In genomic region chr3:112090899-112091586, GRCh38 we compare ENCODE assay signal across 16 cellular contexts. TPM values are rescaled to one million over a fixed set of nuclear protein-coding genes. Genes with fewer than 3 reads are reported as not detected.
DNase-seq lines count a peak whose midpoint lies in the region; ATAC-seq, FAIRE-seq and TF ChIP-seq lines count a peak whose summit lies in the region.
"Had no signal": no experiment of that assay in that cellular context is flagged by ENCODE, and none has a peak within 500 bp of the region (broad histone marks: within the 10 kb centered on the region; RNA-seq: fewer than 3 reads in every experiment).

No MANE protein-coding gene starts in this region.

- H3K9me3 ChIP-seq in pancreas = no peaks in the 10 kb centered on the region
- H3K9me3 ChIP-seq: vagina had no signal

- intact Hi-C loops in pancreas (cut with DNase I) = no loop called here

- DNase-seq in NCI-H510A treated with DMSO at 0.1 percent for 48 hours (lab: John Stamatoyannopoulos, UW) (peak; percentile 62), NCI-H510A (lab: John Stamatoyannopoulos, UW) (no peak), HuH-7.5 (ENCODE audit: low spot score) (peak; percentile 38), WTC11 (ENCODE audit: low spot score) (no peak), pancreas (peak in 4 of 6 donors; percentile 31 to 61 (median 46)), nucleus accumbens (lab: John Stamatoyannopoulos, UW) (no peak), GM20000 (ENCODE audit: low spot score) (no peak)
- no peak for DNase-seq in effector CD4-positive, alpha-beta T cell
- DNase-seq: activated effector memory CD4-positive, alpha-beta T cell treated with anti-CD3 and anti-CD28 coated beads, Interleukin-2, amount 50 U/mL, for 16 hours; DND-41; endodermal cell; Karpas-422; kidney glomerular epithelial cell; stimulated activated CD4-positive, alpha-beta T cell treated with anti-CD3 and anti-CD28 coated beads, Interleukin-12 subunit alpha, Interleukin-12 subunit beta, amount 100 ng/mL, for 4 hours had no signal

- H3K4me1 ChIP-seq in pancreas = peaks cover 0 to 34% (median 0%) of the 10 kb centered on the region in 3 donors

- no peak overlapping the region for H3K4me3 Mint-ChIP-seq in WTC11
- H3K4me3 Mint-ChIP-seq: endodermal cell had no signal

- H3K27ac ChIP-seq in pancreas = peak overlapping the region; percentile 10 to 89 (median 69)
- H3K27ac ChIP-seq: vagina had no signal

- no peak for FAIRE-seq in pancreas (lab: Jason Lieb, UNC)
- FAIRE-seq: bronchial epithelial cell had no signal

- H3K36me3 ChIP-seq in pancreas = no peaks in the 10 kb centered on the region
- H3K36me3 ChIP-seq: vagina had no signal

- POLR2A ChIA-PET in WTC11 (lab: Charles Lee) = no interaction called here

- ATAC-seq in WTC11 (no peak), pancreas (peak; percentile 25 to 54 (median 52))

- CTCF ChIA-PET in WTC11 (lab: Charles Lee) = interaction anchor here (0.6 to 2.3 kb wide), 4 partner anchors 20 to 263 kb away, joined by 4 to 12 read pairs (median 6); no protein-coding TSS in a partner anchor

- peak overlapping the region in 2 of 4 donors; percentile 51 to 71 for H3K4me3 ChIP-seq in pancreas
- H3K4me3 ChIP-seq: vagina had no signal

- TF ChIP-seq CTCF in WTC11 (IDR thresholded peaks at IDR 0.05) (no peak), pancreas (IDR thresholded peaks at IDR 0.05) (no peak), GM20000 (IDR thresholded peaks at IDR 0.05; ENCODE audit: extremely low read depth, missing control alignments) (no peak)

- 0 out of 2 replicates have a peak, but pooled peaks cover under 1% of the 10 kb centered on the region for H3K27me3 Mint-ChIP-seq in WTC11 (ENCODE audit: low read depth)

- H3K9me3 Mint-ChIP-seq in WTC11 = no peaks in the 10 kb centered on the region
- H3K9me3 Mint-ChIP-seq: endodermal cell had no signal

- no peaks in the 10 kb centered on the region for H3K36me3 Mint-ChIP-seq in WTC11

- no peaks in the 10 kb centered on the region for H3K27me3 ChIP-seq in pancreas
- H3K27me3 ChIP-seq: vagina had no signal

- H3K4me1 Mint-ChIP-seq in WTC11 = peaks cover 63% of the 10 kb centered on the region

- WGBS in pancreas, 2 donors = 35 to 38% methylated on average over 6 of the region's 6 CpGs

- peak overlapping the region; percentile 31; the same call in 1 of the 2 replicates for H3K27ac Mint-ChIP-seq in WTC11
- H3K27ac Mint-ChIP-seq: endodermal cell had no signal

TF ChIP-seq in WTC11, 78 proteins besides CTCF, POLR2A, EP300 and RAD21:
- TF ChIP-seq CDX4 (CRISPR knock-in tag; IDR thresholded peaks at IDR 0.05; ENCODE audit: borderline replicate concordance) = no peak
- TF ChIP-seq GABPB1 (CRISPR knock-in tag; IDR thresholded peaks at IDR 0.05) = no peak
- no peak for TF ChIP-seq ETV6 (CRISPR knock-in tag; IDR thresholded peaks at IDR 0.05)
- no peak for TF ChIP-seq USF1 (CRISPR knock-in tag; IDR thresholded peaks at IDR 0.05)

RNA-seq across cellular contexts. Expression of gene C3orf52, which starts 4.9 kb away (rescaled TPM):
- 10.2 to 14.3 TPM (median 10.3 TPM) in 3 replicates for total RNA-seq in WTC11 (2021)
- total RNA-seq in pancreas = 10 to 100 TPM; 16.1 to 51.7 (median 24.9) TPM
- polyA plus RNA-seq in pancreas = 10 to 100 TPM in 1 of 2 donors, 1 to 10 TPM in 1; 9.7 to 11.2 TPM

RNA-seq across cellular contexts. Expression of gene GCSAM, which starts 42.0 kb away (rescaled TPM):
- 0.07 to 0.17 TPM in 2 of 3 replicates, not detected in the other for total RNA-seq in WTC11 (2021)
- under 1 TPM in 2 of 6 donors, not detected in 4; 0.25 to 0.28 TPM for total RNA-seq in pancreas
- polyA plus RNA-seq in pancreas = under 1 TPM in 1 of 2 donors, not detected in 1; 0.07 TPM
- total RNA-seq: endodermal cell had no signal

RNA-seq across cellular contexts. Expression of gene TMPRSS7, which starts 56.5 kb away (rescaled TPM):
- total RNA-seq in WTC11 (2021) = not detected in 3 replicates
- total RNA-seq in pancreas = under 1 TPM in 4 of 6 donors, not detected in 2; 0.04 to 0.14 (median 0.08) TPM
- polyA plus RNA-seq in pancreas = not detected
- total RNA-seq: endodermal cell, vagina had no signal

Comparison
In these comparisons a context has a peak if more than half of its experiments do, and no peak if none do; other contexts are left out.
1. DNase-seq: peak in NCI-H510A treated with DMSO at 0.1 percent for 48 hours (single experiment), HuH-7.5 (single experiment) and pancreas (4 of 6); none in NCI-H510A (single experiment), WTC11 (single experiment), nucleus accumbens (0 of 56), effector CD4-positive, alpha-beta T cell (single experiment) and GM20000 (single experiment).